8 cellular contexts compared by ENCODE assay signal in genomic region chr3:111073186-111073585, GRCh38. TPM values are rescaled to one million over a fixed set of nuclear protein-coding genes. Genes with fewer than 3 reads are reported as not detected.
DNase-seq lines count a peak whose midpoint lies in the region; ATAC-seq, FAIRE-seq and TF ChIP-seq lines count a peak whose summit lies in the region.

No MANE protein-coding gene starts in this region.

- CTCF ChIA-PET in activated B cell treated with CpG ODN at 0.5 μM for 24 hours (lab: Charles Lee): interaction anchor here (1.3 kb wide), 1 partner anchor 466 kb away, joined by 4 read pairs; no protein-coding TSS in a partner anchor

- H3K36me3 Mint-ChIP-seq in activated B cell treated with CpG ODN at 0.5 μM for 24 hours (ENCODE audit: low read depth): peaks cover 3% of the 10 kb centered on the region

- no peaks in the 10 kb centered on the region for H3K9me3 Mint-ChIP-seq in activated B cell treated with CpG ODN at 0.5 μM for 24 hours

- no peaks in the 10 kb centered on the region for H3K36me3 ChIP-seq in HAP-1 (replicated peaks)
- H3K36me3 ChIP-seq in iPS-15b (ENCODE audit: control insufficient read depth, insufficient read depth, low read length): no peaks in the 10 kb centered on the region
- H3K36me3 ChIP-seq in small intestine (ENCODE audit: control insufficient read depth in 2 of 2, insufficient read depth in 2 of 2, low read length in 2 of 2): no peaks in the 10 kb centered on the region

- no peak for FAIRE-seq in small intestine (lab: Jason Lieb, UNC)

- H3K4me3 Mint-ChIP-seq in activated B cell treated with CpG ODN at 0.5 μM for 24 hours: peak overlapping the region; percentile 90

- peaks cover 27% of the 10 kb centered on the region for H3K4me1 ChIP-seq in HAP-1
- peaks cover 13% of the 10 kb centered on the region for H3K4me1 ChIP-seq in iPS-15b (ENCODE audit: control insufficient read depth, insufficient read depth, low read length)
- H3K4me1 ChIP-seq in small intestine (ENCODE audit: control insufficient read depth in 2 of 2, insufficient read depth in 1 of 2, low read depth in 1 of 2, low read length in 1 of 2): peaks cover 2% of the 10 kb centered on the region in 2 donors

- peaks cover 50% of the 10 kb centered on the region for H3K27me3 Mint-ChIP-seq in activated B cell treated with CpG ODN at 0.5 μM for 24 hours

- in situ Hi-C loops in HAP-1 (cut with MboI; ENCODE audit: low sequenced_read_pairs): no loop called here

- DNase-seq in HAP-1 (ENCODE audit: low spot score in 2 of 2): no peak
- no peak for DNase-seq in activated B cell treated with CpG ODN at 0.5 μM for 24 hours
- peak; percentile 40 for DNase-seq in small intestine
- no peak for DNase-seq in NCI-H2227 (lab: John Stamatoyannopoulos, UW; ENCODE audit: unreplicated experiment)
- no peak for DNase-seq in NCI-H1048 (lab: John Stamatoyannopoulos, UW)
- no peak for DNase-seq in NCI-H187 treated with DMSO at 0.1 percent for 48 hours (lab: John Stamatoyannopoulos, UW)
- no peak for DNase-seq in stimulated activated CD4-positive, alpha-beta T cell treated with anti-CD3 and anti-CD28 coated beads, Interleukin-12 subunit alpha, Interleukin-12 subunit beta, amount 100 ng/mL, for 4 hours

- H3K9me3 ChIP-seq in HAP-1: no peaks in the 10 kb centered on the region
- no peaks in the 10 kb centered on the region for H3K9me3 ChIP-seq in iPS-15b (ENCODE audit: control insufficient read depth, insufficient read depth, low read length)
- H3K9me3 ChIP-seq in small intestine (ENCODE audit: control insufficient read depth, low read depth): no peaks in the 10 kb centered on the region

- no peak overlapping the region for H3K9ac ChIP-seq in iPS-15b (ENCODE audit: low read depth, low read length)

- no peak overlapping the region for H3K27ac Mint-ChIP-seq in activated B cell treated with CpG ODN at 0.5 μM for 24 hours

- ATAC-seq in activated B cell treated with CpG ODN at 0.5 μM for 24 hours (ENCODE audit: low read depth): no peak

- peaks cover 29% of the 10 kb centered on the region for H3K4me1 Mint-ChIP-seq in activated B cell treated with CpG ODN at 0.5 μM for 24 hours

- H3K27me3 ChIP-seq in HAP-1 (ENCODE audit: low read depth): no peaks in the 10 kb centered on the region
- H3K27me3 ChIP-seq in iPS-15b (ENCODE audit: control insufficient read depth, insufficient read depth, low read length): peaks cover 3% of the 10 kb centered on the region
- no peaks in the 10 kb centered on the region for H3K27me3 ChIP-seq in small intestine (ENCODE audit: control insufficient read depth in 2 of 2, insufficient read depth in 2 of 2, low read length in 2 of 2)

- no peak for TF ChIP-seq CTCF in activated B cell treated with CpG ODN at 0.5 μM for 24 hours (IDR thresholded peaks at IDR 0.05)

- intact Hi-C loops in activated B cell treated with CpG ODN at 0.5 μM for 24 hours (cut with micrococcal nuclease): loop anchor here (5.0 to 10.0 kb wide), 3 partner anchors 542 to 904 kb away; partner anchors contain the start of gene ABHD10

- peak overlapping the region in 1 of 2 donors; percentile 32 for H3K27ac ChIP-seq in small intestine (ENCODE audit: low read depth in 1 of 2, low read length in 1 of 2)

- H3K4me3 ChIP-seq in HAP-1: peak overlapping the region; percentile 77
- H3K4me3 ChIP-seq in iPS-15b (ENCODE audit: low read depth, low read length): peak overlapping the region; percentile 85
- H3K4me3 ChIP-seq in small intestine (ENCODE audit: low read depth in 1 of 2, low read length in 2 of 2): peak overlapping the region; percentile 34 to 77

- POLR2A ChIA-PET in activated B cell treated with CpG ODN at 0.5 μM for 24 hours (lab: Charles Lee): no interaction called here

- WGBS in small intestine, 3 donors: 8 to 46% (median 32%) methylated on average over 5 of the region's 5 CpGs

RNA-seq across cellular contexts. Expression of gene NECTIN3, which starts 1.6 kb away (rescaled TPM):
- total RNA-seq in activated B cell treated with CpG ODN at 0.5 μM for 24 hours: 0.71 and 0.78 TPM in 2 replicates
- polyA plus RNA-seq in small intestine: 10 to 100 TPM in 1 of 3 donors, 1 to 10 TPM in 2; 5.9 to 23.4 (median 6.5) TPM
